1 cellular context compared by ENCODE assay signal in the genomic region with DNA sequence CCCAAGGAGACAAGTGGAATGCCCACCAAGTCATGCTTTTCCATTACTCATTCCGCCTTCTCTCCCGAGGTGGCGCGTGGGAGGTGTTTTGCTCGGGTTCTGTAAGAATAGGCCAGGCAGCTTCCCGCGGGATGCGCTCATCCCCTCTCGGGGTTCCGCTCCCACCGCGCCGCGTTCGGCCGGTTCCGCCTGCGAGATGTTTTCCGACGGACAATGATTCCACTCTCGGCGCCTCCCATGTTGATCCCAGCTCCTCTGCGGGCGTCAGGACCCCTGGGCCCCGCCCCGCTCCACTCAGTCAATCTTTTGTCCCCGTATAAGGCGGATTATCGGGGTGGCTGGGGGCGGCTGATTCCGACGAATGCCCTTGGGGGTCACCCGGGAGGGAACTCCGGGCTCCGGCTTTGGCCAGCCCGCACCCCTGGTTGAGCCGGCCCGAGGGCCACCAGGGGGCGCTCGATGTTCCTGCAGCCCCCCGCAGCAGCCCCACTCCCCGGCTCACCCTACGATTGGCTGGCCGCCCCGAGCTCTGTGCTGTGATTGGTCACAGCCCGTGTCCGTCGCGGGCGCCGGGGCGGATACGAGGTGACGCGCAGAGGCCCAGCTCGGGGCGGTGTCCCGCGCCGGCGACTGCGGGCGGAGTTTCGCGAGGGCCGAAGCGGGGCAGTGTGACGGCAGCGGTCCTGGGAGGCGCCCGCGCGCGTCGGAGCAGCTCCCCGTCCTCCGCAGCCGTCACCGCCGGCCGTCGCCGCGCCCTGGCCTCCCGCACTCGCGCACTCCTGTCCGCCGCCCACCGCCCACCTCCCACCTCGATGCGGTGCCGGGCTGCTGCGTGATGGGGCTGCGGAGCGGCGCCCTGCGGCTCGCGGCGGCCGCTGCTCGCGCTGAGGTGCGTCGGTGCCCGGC.
TF ChIP-seq lines count a peak whose summit lies in the region.

A gene with protein sequence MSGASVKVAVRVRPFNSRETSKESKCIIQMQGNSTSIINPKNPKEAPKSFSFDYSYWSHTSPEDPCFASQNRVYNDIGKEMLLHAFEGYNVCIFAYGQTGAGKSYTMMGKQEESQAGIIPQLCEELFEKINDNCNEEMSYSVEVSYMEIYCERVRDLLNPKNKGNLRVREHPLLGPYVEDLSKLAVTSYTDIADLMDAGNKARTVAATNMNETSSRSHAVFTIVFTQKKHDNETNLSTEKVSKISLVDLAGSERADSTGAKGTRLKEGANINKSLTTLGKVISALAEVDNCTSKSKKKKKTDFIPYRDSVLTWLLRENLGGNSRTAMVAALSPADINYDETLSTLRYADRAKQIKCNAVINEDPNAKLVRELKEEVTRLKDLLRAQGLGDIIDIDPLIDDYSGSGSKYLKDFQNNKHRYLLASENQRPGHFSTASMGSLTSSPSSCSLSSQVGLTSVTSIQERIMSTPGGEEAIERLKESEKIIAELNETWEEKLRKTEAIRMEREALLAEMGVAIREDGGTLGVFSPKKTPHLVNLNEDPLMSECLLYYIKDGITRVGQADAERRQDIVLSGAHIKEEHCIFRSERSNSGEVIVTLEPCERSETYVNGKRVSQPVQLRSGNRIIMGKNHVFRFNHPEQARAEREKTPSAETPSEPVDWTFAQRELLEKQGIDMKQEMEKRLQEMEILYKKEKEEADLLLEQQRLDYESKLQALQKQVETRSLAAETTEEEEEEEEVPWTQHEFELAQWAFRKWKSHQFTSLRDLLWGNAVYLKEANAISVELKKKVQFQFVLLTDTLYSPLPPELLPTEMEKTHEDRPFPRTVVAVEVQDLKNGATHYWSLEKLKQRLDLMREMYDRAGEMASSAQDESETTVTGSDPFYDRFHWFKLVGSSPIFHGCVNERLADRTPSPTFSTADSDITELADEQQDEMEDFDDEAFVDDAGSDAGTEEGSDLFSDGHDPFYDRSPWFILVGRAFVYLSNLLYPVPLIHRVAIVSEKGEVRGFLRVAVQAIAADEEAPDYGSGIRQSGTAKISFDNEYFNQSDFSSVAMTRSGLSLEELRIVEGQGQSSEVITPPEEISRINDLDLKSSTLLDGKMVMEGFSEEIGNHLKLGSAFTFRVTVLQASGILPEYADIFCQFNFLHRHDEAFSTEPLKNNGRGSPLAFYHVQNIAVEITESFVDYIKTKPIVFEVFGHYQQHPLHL (N-terminal part only) (plus strand): TSS at position 666 of the 906 bp plus-strand sequence. CDS start 21,759 bp downstream, outside the sequence.

TF ChIP-seq in HepG2, 621 proteins besides CTCF, POLR2A, EP300 and RAD21 (continued from another document and continues in another):
- TF ChIP-seq, protein P1, sequence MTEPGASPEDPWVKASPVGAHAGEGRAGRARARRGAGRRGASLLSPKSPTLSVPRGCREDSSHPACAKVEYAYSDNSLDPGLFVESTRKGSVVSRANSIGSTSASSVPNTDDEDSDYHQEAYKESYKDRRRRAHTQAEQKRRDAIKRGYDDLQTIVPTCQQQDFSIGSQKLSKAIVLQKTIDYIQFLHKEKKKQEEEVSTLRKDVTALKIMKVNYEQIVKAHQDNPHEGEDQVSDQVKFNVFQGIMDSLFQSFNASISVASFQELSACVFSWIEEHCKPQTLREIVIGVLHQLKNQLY (CRISPR knock-in tag; IDR thresholded peaks at IDR 0.05): 0 out of 2 replicates have a peak, but pooled peaks have one; percentile 31
- TF ChIP-seq U2AF2 (IDR thresholded peaks at IDR 0.05; ENCODE audit: low read depth, low read length): no peak
- 0 out of 4 replicates have a peak, but pooled peaks of 1 of the 2 experiments have one; percentile 31 for TF ChIP-seq NR2F1 (CRISPR knock-in tag; IDR thresholded peaks at IDR 0.05)
- TF ChIP-seq ZMYM4 (CRISPR knock-in tag; IDR thresholded peaks at IDR 0.05): peak; percentile 96
- TF ChIP-seq ZNF232 (CRISPR knock-in tag; IDR thresholded peaks at IDR 0.05; ENCODE audit: borderline replicate concordance): peak; percentile 51; the same call in 1 of the 2 replicates
- peak; percentile 45; the same call in 1 of the 2 replicates for TF ChIP-seq IRF2 (CRISPR knock-in tag; IDR thresholded peaks at IDR 0.05)
- TF ChIP-seq, protein P2, sequence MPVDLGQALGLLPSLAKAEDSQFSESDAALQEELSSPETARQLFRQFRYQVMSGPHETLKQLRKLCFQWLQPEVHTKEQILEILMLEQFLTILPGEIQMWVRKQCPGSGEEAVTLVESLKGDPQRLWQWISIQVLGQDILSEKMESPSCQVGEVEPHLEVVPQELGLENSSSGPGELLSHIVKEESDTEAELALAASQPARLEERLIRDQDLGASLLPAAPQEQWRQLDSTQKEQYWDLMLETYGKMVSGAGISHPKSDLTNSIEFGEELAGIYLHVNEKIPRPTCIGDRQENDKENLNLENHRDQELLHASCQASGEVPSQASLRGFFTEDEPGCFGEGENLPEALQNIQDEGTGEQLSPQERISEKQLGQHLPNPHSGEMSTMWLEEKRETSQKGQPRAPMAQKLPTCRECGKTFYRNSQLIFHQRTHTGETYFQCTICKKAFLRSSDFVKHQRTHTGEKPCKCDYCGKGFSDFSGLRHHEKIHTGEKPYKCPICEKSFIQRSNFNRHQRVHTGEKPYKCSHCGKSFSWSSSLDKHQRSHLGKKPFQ (CRISPR knock-in tag; IDR thresholded peaks at IDR 0.05; ENCODE audit: insufficient replicate concordance): peak; percentile 56
- TF ChIP-seq, protein P3, sequence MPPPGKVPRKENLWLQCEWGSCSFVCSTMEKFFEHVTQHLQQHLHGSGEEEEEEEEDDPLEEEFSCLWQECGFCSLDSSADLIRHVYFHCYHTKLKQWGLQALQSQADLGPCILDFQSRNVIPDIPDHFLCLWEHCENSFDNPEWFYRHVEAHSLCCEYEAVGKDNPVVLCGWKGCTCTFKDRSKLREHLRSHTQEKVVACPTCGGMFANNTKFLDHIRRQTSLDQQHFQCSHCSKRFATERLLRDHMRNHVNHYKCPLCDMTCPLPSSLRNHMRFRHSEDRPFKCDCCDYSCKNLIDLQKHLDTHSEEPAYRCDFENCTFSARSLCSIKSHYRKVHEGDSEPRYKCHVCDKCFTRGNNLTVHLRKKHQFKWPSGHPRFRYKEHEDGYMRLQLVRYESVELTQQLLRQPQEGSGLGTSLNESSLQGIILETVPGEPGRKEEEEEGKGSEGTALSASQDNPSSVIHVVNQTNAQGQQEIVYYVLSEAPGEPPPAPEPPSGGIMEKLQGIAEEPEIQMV (CRISPR knock-in tag; IDR thresholded peaks at IDR 0.05; ENCODE audit: low read depth): peak; percentile 63; the same call in 1 of the 2 replicates
- TF ChIP-seq ZNF781 (CRISPR knock-in tag; IDR thresholded peaks at IDR 0.05; ENCODE audit: borderline replicate concordance, not compliant biosample characterization): peak; percentile 45
- peak; percentile 80 for TF ChIP-seq RBM39 (IDR thresholded peaks at IDR 0.05; ENCODE audit: low read depth, low read length, poor library complexity, severe bottlenecking)
- TF ChIP-seq, protein P4, sequence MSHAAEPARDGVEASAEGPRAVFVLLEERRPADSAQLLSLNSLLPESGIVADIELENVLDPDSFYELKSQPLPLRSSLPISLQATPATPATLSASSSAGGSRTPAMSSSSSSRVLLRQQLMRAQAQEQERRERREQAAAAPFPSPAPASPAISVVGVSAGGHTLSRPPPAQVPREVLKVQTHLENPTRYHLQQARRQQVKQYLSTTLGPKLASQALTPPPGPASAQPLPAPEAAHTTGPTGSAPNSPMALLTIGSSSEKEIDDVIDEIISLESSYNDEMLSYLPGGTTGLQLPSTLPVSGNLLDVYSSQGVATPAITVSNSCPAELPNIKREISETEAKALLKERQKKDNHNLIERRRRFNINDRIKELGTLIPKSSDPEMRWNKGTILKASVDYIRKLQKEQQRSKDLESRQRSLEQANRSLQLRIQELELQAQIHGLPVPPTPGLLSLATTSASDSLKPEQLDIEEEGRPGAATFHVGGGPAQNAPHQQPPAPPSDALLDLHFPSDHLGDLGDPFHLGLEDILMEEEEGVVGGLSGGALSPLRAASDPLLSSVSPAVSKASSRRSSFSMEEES (CRISPR knock-in tag; IDR thresholded peaks at IDR 0.05): peak; percentile 53; the same call in 1 of the 2 replicates
- no peak for TF ChIP-seq DPF2 (CRISPR knock-in tag; IDR thresholded peaks at IDR 0.05; ENCODE audit: borderline replicate concordance, low read depth)
- TF ChIP-seq STAG1 (CRISPR knock-in tag; IDR thresholded peaks at IDR 0.05): peak; percentile 52
- TF ChIP-seq ZNF547 (CRISPR knock-in tag; IDR thresholded peaks at IDR 0.05): peak; percentile 72
- TF ChIP-seq ZNF614 (CRISPR knock-in tag; IDR thresholded peaks at IDR 0.05; ENCODE audit: borderline replicate concordance): 0 out of 2 replicates have a peak, but pooled peaks have one; percentile 32
- TF ChIP-seq PPARG (CRISPR knock-in tag; conservative IDR thresholded peaks at IDR 0.05): 0 out of 2 replicates have a peak, but pooled peaks have one; percentile 39
- peak; percentile 58; the same call in 1 of the 2 replicates for TF ChIP-seq PRMT3 (CRISPR knock-in tag; IDR thresholded peaks at IDR 0.05; ENCODE audit: borderline replicate concordance, low read depth)
- TF ChIP-seq, protein P5, sequence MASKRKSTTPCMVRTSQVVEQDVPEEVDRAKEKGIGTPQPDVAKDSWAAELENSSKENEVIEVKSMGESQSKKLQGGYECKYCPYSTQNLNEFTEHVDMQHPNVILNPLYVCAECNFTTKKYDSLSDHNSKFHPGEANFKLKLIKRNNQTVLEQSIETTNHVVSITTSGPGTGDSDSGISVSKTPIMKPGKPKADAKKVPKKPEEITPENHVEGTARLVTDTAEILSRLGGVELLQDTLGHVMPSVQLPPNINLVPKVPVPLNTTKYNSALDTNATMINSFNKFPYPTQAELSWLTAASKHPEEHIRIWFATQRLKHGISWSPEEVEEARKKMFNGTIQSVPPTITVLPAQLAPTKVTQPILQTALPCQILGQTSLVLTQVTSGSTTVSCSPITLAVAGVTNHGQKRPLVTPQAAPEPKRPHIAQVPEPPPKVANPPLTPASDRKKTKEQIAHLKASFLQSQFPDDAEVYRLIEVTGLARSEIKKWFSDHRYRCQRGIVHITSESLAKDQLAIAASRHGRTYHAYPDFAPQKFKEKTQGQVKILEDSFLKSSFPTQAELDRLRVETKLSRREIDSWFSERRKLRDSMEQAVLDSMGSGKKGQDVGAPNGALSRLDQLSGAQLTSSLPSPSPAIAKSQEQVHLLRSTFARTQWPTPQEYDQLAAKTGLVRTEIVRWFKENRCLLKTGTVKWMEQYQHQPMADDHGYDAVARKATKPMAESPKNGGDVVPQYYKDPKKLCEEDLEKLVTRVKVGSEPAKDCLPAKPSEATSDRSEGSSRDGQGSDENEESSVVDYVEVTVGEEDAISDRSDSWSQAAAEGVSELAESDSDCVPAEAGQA (IDR thresholded peaks at IDR 0.05; ENCODE audit: low read depth): peak; percentile 22; the same call in 1 of the 2 replicates
- TF ChIP-seq, protein P5 (CRISPR knock-in tag; IDR thresholded peaks at IDR 0.05; ENCODE audit: borderline replicate concordance): no peak
- peak; percentile 29; the same call in 1 of the 2 replicates for TF ChIP-seq FOSL2 (CRISPR knock-in tag; IDR thresholded peaks at IDR 0.05)
- 0 out of 2 replicates have a peak, but pooled peaks have one; percentile 63 for TF ChIP-seq ZNF124 (CRISPR knock-in tag; IDR thresholded peaks at IDR 0.05)
- TF ChIP-seq ZNF160 (CRISPR knock-in tag; IDR thresholded peaks at IDR 0.05): peak; percentile 45
- peak; percentile 30; the same call in 1 of the 2 replicates for TF ChIP-seq ESRRA (CRISPR knock-in tag; IDR thresholded peaks at IDR 0.05; ENCODE audit: low read depth)
- peak; percentile 74; the same call in 1 of the 2 replicates for TF ChIP-seq ZNF224 (CRISPR knock-in tag; IDR thresholded peaks at IDR 0.05)
- TF ChIP-seq ZNF709 (CRISPR knock-in tag; IDR thresholded peaks at IDR 0.05): peak; percentile 58
- TF ChIP-seq, protein P6, sequence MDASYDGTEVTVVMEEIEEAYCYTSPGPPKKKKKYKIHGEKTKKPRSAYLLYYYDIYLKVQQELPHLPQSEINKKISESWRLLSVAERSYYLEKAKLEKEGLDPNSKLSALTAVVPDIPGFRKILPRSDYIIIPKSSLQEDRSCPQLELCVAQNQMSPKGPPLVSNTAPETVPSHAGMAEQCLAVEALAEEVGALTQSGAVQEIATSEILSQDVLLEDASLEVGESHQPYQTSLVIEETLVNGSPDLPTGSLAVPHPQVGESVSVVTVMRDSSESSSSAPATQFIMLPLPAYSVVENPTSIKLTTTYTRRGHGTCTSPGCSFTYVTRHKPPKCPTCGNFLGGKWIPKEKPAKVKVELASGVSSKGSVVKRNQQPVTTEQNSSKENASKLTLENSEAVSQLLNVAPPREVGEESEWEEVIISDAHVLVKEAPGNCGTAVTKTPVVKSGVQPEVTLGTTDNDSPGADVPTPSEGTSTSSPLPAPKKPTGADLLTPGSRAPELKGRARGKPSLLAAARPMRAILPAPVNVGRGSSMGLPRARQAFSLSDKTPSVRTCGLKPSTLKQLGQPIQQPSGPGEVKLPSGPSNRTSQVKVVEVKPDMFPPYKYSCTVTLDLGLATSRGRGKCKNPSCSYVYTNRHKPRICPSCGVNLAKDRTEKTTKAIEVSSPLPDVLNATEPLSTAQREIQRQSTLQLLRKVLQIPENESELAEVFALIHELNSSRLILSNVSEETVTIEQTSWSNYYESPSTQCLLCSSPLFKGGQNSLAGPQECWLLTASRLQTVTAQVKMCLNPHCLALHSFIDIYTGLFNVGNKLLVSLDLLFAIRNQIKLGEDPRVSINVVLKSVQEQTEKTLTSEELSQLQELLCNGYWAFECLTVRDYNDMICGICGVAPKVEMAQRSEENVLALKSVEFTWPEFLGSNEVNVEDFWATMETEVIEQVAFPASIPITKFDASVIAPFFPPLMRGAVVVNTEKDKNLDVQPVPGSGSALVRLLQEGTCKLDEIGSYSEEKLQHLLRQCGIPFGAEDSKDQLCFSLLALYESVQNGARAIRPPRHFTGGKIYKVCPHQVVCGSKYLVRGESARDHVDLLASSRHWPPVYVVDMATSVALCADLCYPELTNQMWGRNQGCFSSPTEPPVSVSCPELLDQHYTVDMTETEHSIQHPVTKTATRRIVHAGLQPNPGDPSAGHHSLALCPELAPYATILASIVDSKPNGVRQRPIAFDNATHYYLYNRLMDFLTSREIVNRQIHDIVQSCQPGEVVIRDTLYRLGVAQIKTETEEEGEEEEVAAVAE (CRISPR knock-in tag; IDR thresholded peaks at IDR 0.05; ENCODE audit: borderline replicate concordance): peak; percentile 76; the same call in 1 of the 2 replicates
